Comparison of ENCODE assay signal across 22 cellular contexts in the genomic region with DNA sequence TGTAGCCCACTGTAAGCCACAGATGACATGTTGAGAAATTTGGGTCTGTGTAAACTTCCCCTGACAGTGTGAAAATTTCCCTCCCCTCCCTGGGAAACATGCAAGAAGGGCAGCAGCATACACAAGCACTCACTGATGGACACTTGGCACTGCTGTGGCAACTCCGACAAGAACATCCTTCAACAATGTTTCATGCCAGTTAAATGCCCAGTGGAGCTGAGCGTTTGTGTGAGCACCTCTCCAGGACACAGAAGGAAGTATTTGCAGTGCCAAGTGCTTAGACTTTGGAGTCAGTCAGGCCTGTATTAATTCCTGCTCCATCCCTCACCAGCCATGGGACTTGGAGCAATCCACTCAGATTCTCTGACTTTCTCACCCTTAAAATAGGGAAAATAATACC. TPM values are rescaled to one million over a fixed set of nuclear protein-coding genes. Genes with fewer than 3 reads are reported as not detected.
"Had no signal": no experiment of that assay in that cellular context is flagged by ENCODE, and none has a peak within 500 bp of the region (broad histone marks: within the 10 kb centered on the region; RNA-seq: fewer than 3 reads in every experiment).

No MANE protein-coding gene starts in this region.

- DNase-seq: cortex of kidney; effector memory CD8-positive, alpha-beta T cell; foreskin fibroblast; gastrocnemius medialis; kidney; left lung; lower lobe of right lung; natural killer cell; occipital lobe; ovary; posterior cingulate gyrus; retina; right lobe of liver; small intestine; stimulated activated CD4-positive, alpha-beta T cell treated with anti-CD3 and anti-CD28 coated beads, Interleukin-15, amount 100 ng/mL, for 24 hours; stimulated activated CD4-positive, alpha-beta T cell treated with anti-CD3 and anti-CD28 coated beads, Interleukin-2, amount 100 ng/mL, for 48 hours; stimulated activated naive B cell treated with anti-CD40 and anti-IgM and Interleukin-4, amounts not matched to agents 10 μg/mL and 1 μg/mL and 100 μg/mL, for 72 hours; upper lobe of left lung had no signal

- ATAC-seq: effector memory CD8-positive, alpha-beta T cell; gastrocnemius medialis; left lung; lower lobe of right lung; natural killer cell; right lobe of liver; stimulated activated naive B cell treated with anti-CD40 and anti-IgM and Interleukin-4, amounts not matched to agents 10 μg/mL and 1 μg/mL and 100 μg/mL, for 72 hours had no signal

RNA-seq across cellular contexts. Expression of a gene that starts 17.7 kb away (rescaled TPM):
- total RNA-seq: dermis microvascular lymphatic vessel endothelial cell, gastrocnemius medialis, kidney, left lung, mononuclear cell, natural killer cell, pulmonary artery endothelial cell, right lobe of liver, thoracic aorta had no signal
